In the genomic region with DNA sequence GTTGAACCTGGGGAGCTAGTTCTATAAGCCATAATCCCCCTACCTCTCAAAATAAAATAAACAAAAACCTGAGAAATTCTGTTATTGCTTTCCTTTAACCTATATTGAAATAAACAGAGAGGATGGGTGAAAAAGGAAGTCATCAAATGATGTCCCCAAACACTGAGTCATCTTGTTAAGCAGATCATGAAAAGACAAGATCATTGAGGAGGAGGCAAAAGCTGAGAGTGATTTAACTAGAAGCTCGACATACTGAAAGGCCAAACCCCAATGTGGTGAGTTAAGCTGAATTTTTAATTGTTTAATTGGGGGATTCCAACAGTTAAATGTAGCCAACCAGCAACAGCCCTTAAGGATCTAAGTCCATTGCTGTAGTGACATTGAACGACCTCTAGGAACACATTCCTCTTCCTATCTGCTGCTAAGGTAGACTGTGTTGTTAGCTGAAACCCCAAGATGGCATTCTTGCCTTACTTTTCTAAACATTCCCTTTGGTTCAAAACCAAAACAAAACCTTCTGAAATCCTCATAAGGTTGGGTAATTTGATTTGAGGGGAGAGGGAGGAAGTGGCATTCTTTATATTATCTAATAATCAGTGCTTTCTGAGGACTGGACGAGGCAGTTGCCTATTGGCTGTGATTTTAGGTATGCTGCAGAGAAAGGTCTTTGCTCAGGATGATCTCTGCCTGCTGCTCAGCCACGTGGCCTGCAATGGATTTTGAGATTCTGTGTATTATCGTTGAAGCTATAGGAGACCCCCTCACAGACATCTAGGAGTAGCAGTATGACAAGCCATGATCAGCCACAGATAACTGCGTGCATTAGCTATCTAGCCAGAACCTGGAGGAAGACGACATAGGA, we compare ENCODE assay signal across 8 cellular contexts.
DNase-seq lines count a peak whose midpoint lies in the region; ATAC-seq, FAIRE-seq and TF ChIP-seq lines count a peak whose summit lies in the region.
"Had no signal": no experiment of that assay in that cellular context is flagged by ENCODE, and none has a peak within 500 bp of the region (broad histone marks: within the 10 kb centered on the region; RNA-seq: fewer than 3 reads in every experiment).

No MANE protein-coding gene starts in this region.

- no peaks in the 10 kb centered on the region for H3K4me1 Mint-ChIP-seq in astrocyte (ENCODE audit: low read depth, unreplicated experiment)

- H3K27ac ChIP-seq in astrocyte (ENCODE audit: low read depth, low read length), result no peak overlapping the region
- H3K27ac ChIP-seq: right lobe of liver had no signal

- no peak overlapping the region for H3K9ac ChIP-seq in astrocyte (ENCODE audit: low read length)

- H3K4me2 ChIP-seq in astrocyte (ENCODE audit: low read length), result no peak overlapping the region

- no peak overlapping the region for H2AFZ ChIP-seq in astrocyte (ENCODE audit: low read depth, low read length)

- no peaks in the 10 kb centered on the region for H3K79me2 ChIP-seq in astrocyte (ENCODE audit: insufficient read depth, low read length)

- H3K4me1 ChIP-seq in astrocyte (ENCODE audit: insufficient read depth, low read length) (no peaks in the 10 kb centered on the region), HAP-1 (no peaks in the 10 kb centered on the region)
- H3K4me1 ChIP-seq: right lobe of liver had no signal

- no peaks in the 10 kb centered on the region for H3K9me3 ChIP-seq in astrocyte (ENCODE audit: insufficient read depth, low read depth, low read length)
- no peaks in the 10 kb centered on the region for H3K9me3 ChIP-seq in HAP-1
- H3K9me3 ChIP-seq: right lobe of liver had no signal

- H3K4me3 Mint-ChIP-seq in astrocyte (ENCODE audit: unreplicated experiment), result no peak overlapping the region

- peaks cover 3% of the 10 kb centered on the region for H3K27me3 Mint-ChIP-seq in astrocyte (ENCODE audit: low read depth, unreplicated experiment)

- FAIRE-seq in astrocyte (lab: Jason Lieb, UNC), result no peak

- no peaks in the 10 kb centered on the region for H3K27me3 ChIP-seq in astrocyte (ENCODE audit: insufficient read depth, low read length)
- H3K27me3 ChIP-seq in HAP-1 (ENCODE audit: low read depth), result peaks cover 29% of the 10 kb centered on the region
- H3K27me3 ChIP-seq: right lobe of liver had no signal

- no peak for ATAC-seq in HG03460 (IDR thresholded peaks at IDR 0.05; ENCODE audit: unreplicated experiment)

- H3K36me3 Mint-ChIP-seq in astrocyte (ENCODE audit: low read depth, unreplicated experiment), result no peaks in the 10 kb centered on the region

- no peaks in the 10 kb centered on the region for H4K20me1 ChIP-seq in astrocyte (ENCODE audit: insufficient read depth, low read length)

- peak; percentile 41 for DNase-seq in G401 (ENCODE audit: low spot score)
- peak; percentile 31 for DNase-seq in LNCaP clone FGC (ENCODE audit: low read depth)
- DNase-seq in astrocyte (ENCODE audit: low read depth), result no peak
- peak; percentile 21 for DNase-seq in medulla oblongata (ENCODE audit: extremely low spot score)
- no peak for DNase-seq in GM20000 (ENCODE audit: low spot score)
- no peak for DNase-seq in HAP-1 (ENCODE audit: low spot score in 2 of 2)
- DNase-seq: right lobe of liver had no signal

- H3K4me3 ChIP-seq in LNCaP clone FGC (ENCODE audit: low read depth, low read length) (no peak overlapping the region), astrocyte (ENCODE audit: insufficient read depth, low read depth, low read length) (no peak overlapping the region), HAP-1 (no peak overlapping the region)
- H3K4me3 ChIP-seq: right lobe of liver had no signal

- in situ Hi-C loops in G401 (cut with HindIII; ENCODE audit: low sequenced_read_pairs) (no loop called here), HAP-1 (cut with MboI; ENCODE audit: low sequenced_read_pairs) (no loop called here)

- H3K36me3 ChIP-seq in astrocyte (ENCODE audit: insufficient read depth, low read length) (no peaks in the 10 kb centered on the region), HAP-1 (replicated peaks) (no peaks in the 10 kb centered on the region)
- H3K36me3 ChIP-seq: right lobe of liver had no signal

- H3K9me3 Mint-ChIP-seq in astrocyte (ENCODE audit: unreplicated experiment), result no peaks in the 10 kb centered on the region

- TF ChIP-seq CTCF in LNCaP clone FGC (IDR thresholded peaks at IDR 0.05; ENCODE audit: control insufficient read depth, extremely low read depth, insufficient read depth) (peak; percentile 80), astrocyte (IDR thresholded peaks at IDR 0.05; ENCODE audit: insufficient read depth, low read depth, low read length) (peak; percentile 19), GM20000 (IDR thresholded peaks at IDR 0.05; ENCODE audit: extremely low read depth, missing control alignments) (no peak)

- no peak overlapping the region for H3K27ac Mint-ChIP-seq in astrocyte (ENCODE audit: unreplicated experiment)

Comparison
In these comparisons a context has a peak if more than half of its experiments do, and no peak if none do; other contexts are left out.
1. DNase-seq: peak in G401 (single experiment), LNCaP clone FGC (single experiment) and medulla oblongata (single experiment); none in astrocyte (single experiment), GM20000 (single experiment) and HAP-1 (0 of 2).